Comparison of ENCODE assay signal across 25 cellular contexts in genomic region chr13:53200075-53200474, GRCh38.
"Had no signal": no experiment of that assay in that cellular context is flagged by ENCODE, and none has a peak within 500 bp of the region (broad histone marks: within the 10 kb centered on the region; RNA-seq: fewer than 3 reads in every experiment).

No MANE protein-coding gene starts in this region.

- H3K27me3 Mint-ChIP-seq: stimulated activated memory B cell treated with anti-CD40 and anti-IgM and Interleukin-4, amounts not matched to agents 10 μg/mL and 1 μg/mL and 100 μg/mL, for 72 hours had no signal

- H3K27ac ChIP-seq: foreskin keratinocyte, left lung, thoracic aorta, upper lobe of right lung had no signal

- ATAC-seq: activated T-cell treated with anti-CD3 and anti-CD28 coated beads, Interleukin-2, amount 50 U/mL, for 72 hours; left lung; sciatic nerve; stimulated activated memory B cell treated with anti-CD40 and anti-IgM and Interleukin-4, amounts not matched to agents 10 μg/mL and 1 μg/mL and 100 μg/mL, for 72 hours; upper lobe of right lung had no signal

- H3K36me3 ChIP-seq: left lung, thoracic aorta, upper lobe of right lung had no signal

- FAIRE-seq: small intestine had no signal

- H3K4me3 ChIP-seq: left lung, thoracic aorta, upper lobe of right lung had no signal

- H3K9me3 Mint-ChIP-seq: activated CD4-positive, alpha-beta memory T cell treated with anti-CD3 and anti-CD28 coated beads for 36 hours; activated naive CD4-positive, alpha-beta T cell treated with anti-CD3 and anti-CD28 coated beads for 36 hours; activated naive CD8-positive, alpha-beta T cell treated with anti-CD3 and anti-CD28 coated beads, Interleukin-2, amount 10 ng/mL, durations not matched to agents 7 days and 5 days; activated T-cell treated with anti-CD3 and anti-CD28 coated beads, Interleukin-2, amount 50 U/mL, for 72 hours; nephron; stimulated activated memory B cell treated with anti-CD40 and anti-IgM and Interleukin-4, amounts not matched to agents 10 μg/mL and 1 μg/mL and 100 μg/mL, for 72 hours had no signal

- H3K27ac Mint-ChIP-seq: activated CD4-positive, alpha-beta memory T cell treated with anti-CD3 and anti-CD28 coated beads for 36 hours; activated naive CD4-positive, alpha-beta T cell treated with anti-CD3 and anti-CD28 coated beads for 36 hours; activated naive CD8-positive, alpha-beta T cell treated with anti-CD3 and anti-CD28 coated beads, Interleukin-2, amount 10 ng/mL, durations not matched to agents 7 days and 5 days; activated T-cell treated with anti-CD3 and anti-CD28 coated beads, Interleukin-2, amount 50 U/mL, for 72 hours; immature natural killer cell; nephron; stimulated activated memory B cell treated with anti-CD40 and anti-IgM and Interleukin-4, amounts not matched to agents 10 μg/mL and 1 μg/mL and 100 μg/mL, for 72 hours; T-helper 1 cell treated with Interleukin-12 subunit alpha and Interleukin-12 subunit beta and Interleukin-4 antibody, amounts not matched to agents 30 μg/mL and 1 μg/mL, for 36 hours had no signal

- H3K4me3 Mint-ChIP-seq: activated CD4-positive, alpha-beta memory T cell treated with anti-CD3 and anti-CD28 coated beads for 36 hours; activated naive CD4-positive, alpha-beta T cell treated with anti-CD3 and anti-CD28 coated beads for 36 hours; activated naive CD8-positive, alpha-beta T cell treated with anti-CD3 and anti-CD28 coated beads, Interleukin-2, amount 10 ng/mL, durations not matched to agents 7 days and 5 days; activated T-cell treated with anti-CD3 and anti-CD28 coated beads, Interleukin-2, amount 50 U/mL, for 72 hours; stimulated activated memory B cell treated with anti-CD40 and anti-IgM and Interleukin-4, amounts not matched to agents 10 μg/mL and 1 μg/mL and 100 μg/mL, for 72 hours; T-helper 1 cell treated with Interleukin-12 subunit alpha and Interleukin-12 subunit beta and Interleukin-4 antibody, amounts not matched to agents 30 μg/mL and 1 μg/mL, for 36 hours had no signal

- H3K36me3 Mint-ChIP-seq: activated CD4-positive, alpha-beta memory T cell treated with anti-CD3 and anti-CD28 coated beads for 36 hours; activated naive CD8-positive, alpha-beta T cell treated with anti-CD3 and anti-CD28 coated beads, Interleukin-2, amount 10 ng/mL, durations not matched to agents 7 days and 5 days; stimulated activated memory B cell treated with anti-CD40 and anti-IgM and Interleukin-4, amounts not matched to agents 10 μg/mL and 1 μg/mL and 100 μg/mL, for 72 hours had no signal

- H3K9me3 ChIP-seq: left lung, thoracic aorta, upper lobe of right lung had no signal

- H3K4me1 ChIP-seq: foreskin keratinocyte, left lung, upper lobe of right lung had no signal

- H3K4me1 Mint-ChIP-seq: activated naive CD8-positive, alpha-beta T cell treated with anti-CD3 and anti-CD28 coated beads, Interleukin-2, amount 10 ng/mL, durations not matched to agents 7 days and 5 days; stimulated activated memory B cell treated with anti-CD40 and anti-IgM and Interleukin-4, amounts not matched to agents 10 μg/mL and 1 μg/mL and 100 μg/mL, for 72 hours had no signal

- DNase-seq: activated CD4-positive, alpha-beta memory T cell treated with anti-CD3 and anti-CD28 coated beads for 36 hours; activated CD4-positive, alpha-beta T cell treated with anti-CD3 and anti-CD28 coated beads for 4 hours; activated CD4-positive, CD25-positive, alpha-beta regulatory T cell; activated effector memory CD4-positive, alpha-beta T cell treated with Interleukin-2 at 50 U/mL for 16 hours; activated naive CD4-positive, alpha-beta T cell treated with anti-CD3 and anti-CD28 coated beads for 36 hours; activated naive CD8-positive, alpha-beta T cell treated with anti-CD3 and anti-CD28 coated beads, Interleukin-2, amount 10 ng/mL, durations not matched to agents 7 days and 5 days; activated T-cell treated with anti-CD3 and anti-CD28 coated beads, Interleukin-2, amount 50 U/mL, for 72 hours; amniotic stem cell; cerebellar nuclear complex; effector CD4-positive, alpha-beta T cell; erythroblast; foreskin keratinocyte; immature natural killer cell; kidney glomerular epithelial cell; midbrain; occipital lobe; small intestine; stimulated activated CD4-positive, alpha-beta T cell treated with anti-CD3 and anti-CD28 coated beads, Interleukin-2, amount 100 ng/mL, for 24 hours had no signal
